ENCODE assay signal across 8 cellular contexts in genomic region chr12:111406474-111407370, GRCh38. TPM values are rescaled to one million over a fixed set of nuclear protein-coding genes. Genes with fewer than 3 reads are reported as not detected.
A peak's percentile ranks its signal among the peaks of the same experiment; 100 is the strongest.
DNase-seq lines count a peak whose midpoint lies in the region; ATAC-seq and TF ChIP-seq lines count a peak whose summit lies in the region.

No MANE protein-coding gene starts in this region.

- intact Hi-C loops in PC-9 (cut with micrococcal nuclease; ENCODE audit: unreplicated experiment): no loop called here

- H3K27ac ChIP-seq in PC-9: no peak overlapping the region
- H3K27ac ChIP-seq in adipose tissue (ENCODE audit: low read depth, low read length): peak overlapping the region; percentile 30

- H3K4me2 ChIP-seq in PC-9: peak overlapping the region; percentile 97

- peak overlapping the region; percentile 81 for H2AFZ ChIP-seq in PC-9

- TF ChIP-seq CTCF in PC-9 (conservative IDR thresholded peaks at IDR 0.05): no peak

- H3F3A ChIP-seq in PC-9 (ENCODE audit: insufficient read depth, low read depth): peaks cover 41% of the 10 kb centered on the region

- CTCF ChIA-PET in PC-9 (lab: Charles Lee): no interaction called here

- H3K4me1 ChIP-seq in ES-I3 (ENCODE audit: insufficient read depth, low read length) (peaks cover 50% of the 10 kb centered on the region), PC-9 (replicated peaks; ENCODE audit: insufficient read depth) (peaks cover 55% of the 10 kb centered on the region)

- BruUV-seq in PC-9 (replicated peaks; lab: Mats Ljungman, UMichigan): TSS peak; percentile 40

- 5 to 10% (median 7%) methylated on average over 31 to 32 of the region's 32 CpGs for WGBS in adipose tissue, 3 donors

- H3K9me3 ChIP-seq in ES-I3 (ENCODE audit: control insufficient read depth, insufficient read depth, low read length) (no peaks in the 10 kb centered on the region), PC-9 (ENCODE audit: insufficient read depth, low read depth) (no peaks in the 10 kb centered on the region), iPS-18c (ENCODE audit: control insufficient read depth, insufficient read depth, low read length) (no peaks in the 10 kb centered on the region)

- H3K4me3 ChIP-seq in PC-9 (peak overlapping the region; percentile 97), iPS-18c (ENCODE audit: insufficient read depth, low read depth, low read length) (peak overlapping the region; percentile 73)

- POLR2A ChIA-PET in PC-9 (lab: Charles Lee; ENCODE audit: unreplicated experiment): interaction anchor here (0.7 kb wide), 1 partner anchor 434 kb away, joined by 3 read pairs; no protein-coding TSS in a partner anchor

- ATAC-seq in GM21447 (IDR thresholded peaks at IDR 0.05; ENCODE audit: unreplicated experiment): no peak
- no peak for ATAC-seq in HG03439 (IDR thresholded peaks at IDR 0.05; ENCODE audit: unreplicated experiment)
- no peak for ATAC-seq in GM19023 (IDR thresholded peaks at IDR 0.05; ENCODE audit: unreplicated experiment)

- no peak for DNase-seq in PC-9
- DNase-seq in stimulated activated CD4-positive, alpha-beta T cell treated with anti-CD3 and anti-CD28 coated beads, Interleukin-2, amount 100 ng/mL, for 24 hours: peak; percentile 60 to 66

- no peaks in the 10 kb centered on the region for H3K9me2 ChIP-seq in PC-9 (ENCODE audit: insufficient read depth)

- no peaks in the 10 kb centered on the region for H3K27me3 ChIP-seq in PC-9 (ENCODE audit: insufficient read depth, low read depth)

- peak overlapping the region; percentile 87 for H3K9ac ChIP-seq in ES-I3 (ENCODE audit: low read depth, low read length)

- H3K79me2 ChIP-seq in PC-9 (ENCODE audit: low read depth): peaks cover 45% of the 10 kb centered on the region

- H4K20me1 ChIP-seq in PC-9 (ENCODE audit: insufficient read depth): no peaks in the 10 kb centered on the region

- H3K36me3 ChIP-seq in ES-I3 (ENCODE audit: insufficient read depth, low read length) (no peaks in the 10 kb centered on the region), PC-9 (ENCODE audit: low read depth) (no peaks in the 10 kb centered on the region)

RNA-seq across cellular contexts. Expression of gene SH2B3, which starts 1.0 kb away (rescaled TPM):
- total RNA-seq in PC-9 (2021): 4.8 and 6.5 TPM in 2 replicates
- 10 to 100 TPM in 2 of 3 donors, 1 to 10 TPM in 1; 3.6 to 15.9 (median 14.7) TPM for polyA plus RNA-seq in adipose tissue

RNA-seq across cellular contexts. Expression of gene PHETA1, which starts 37.8 kb away (rescaled TPM):
- total RNA-seq in PC-9 (2021): 26.2 and 28.5 TPM in 2 replicates
- 10 to 100 TPM in 1 of 3 donors, 1 to 10 TPM in 2; 7.5 to 14.6 (median 7.5) TPM for polyA plus RNA-seq in adipose tissue

Comparison
In these comparisons a context has a peak if more than half of its experiments do, and no peak if none do; other contexts are left out.
1. DNase-seq: peak in stimulated activated CD4-positive, alpha-beta T cell treated with anti-CD3 and anti-CD28 coated beads, Interleukin-2, amount 100 ng/mL, for 24 hours (2 of 2); none in PC-9 (0 of 2).